26 cellular contexts compared by ENCODE assay signal in genomic region chr13:29156136-29156535, GRCh38.
"Had no signal": no experiment of that assay in that cellular context is flagged by ENCODE, and none has a peak within 500 bp of the region (broad histone marks: within the 10 kb centered on the region; RNA-seq: fewer than 3 reads in every experiment).

No MANE protein-coding gene starts in this region.

- H2AFZ ChIP-seq: neural progenitor cell, parathyroid adenoma had no signal

- H3K4me1 ChIP-seq: parathyroid adenoma, psoas muscle, right lobe of liver, sigmoid colon, stomach, thyroid gland, tibial nerve, upper lobe of left lung, vagina had no signal

- H3K27ac ChIP-seq: neural progenitor cell, ovary, parathyroid adenoma, psoas muscle, right lobe of liver, sigmoid colon, stomach, thoracic aorta, thyroid gland, tibial nerve, upper lobe of left lung, vagina had no signal

- H3K9me3 ChIP-seq: ovary, thyroid gland, upper lobe of left lung, vagina had no signal

- DNase-seq: natural killer cell; occipital lobe; ovary; posterior cingulate gyrus; psoas muscle; right cardiac atrium; right lobe of liver; sigmoid colon; small intestine; stimulated activated CD4-positive, alpha-beta T cell treated with anti-CD3 and anti-CD28 coated beads, Interleukin-15, amount 100 ng/mL, for 24 hours; stimulated activated CD4-positive, alpha-beta T cell treated with anti-CD3 and anti-CD28 coated beads, Interleukin-2, amount 100 ng/mL, for 24 hours; stimulated activated CD4-positive, alpha-beta T cell treated with anti-CD3 and anti-CD28 coated beads, Interleukin-2, amount 100 ng/mL, for 48 hours; stimulated activated CD4-positive, alpha-beta T cell treated with anti-CD3 and anti-CD28 coated beads, Interleukin-4, amount 100 ng/mL, for 24 hours; stimulated activated naive B cell treated with anti-CD40 and anti-IgM and Interleukin-4, amounts not matched to agents 10 μg/mL and 1 μg/mL and 100 μg/mL, for 72 hours; stimulated activated naive CD4-positive, alpha-beta T cell treated with Interleukin-2 at 50 U/mL for 16 hours; stomach; thyroid gland; trophoblast cell; upper lobe of left lung had no signal

- H3K27me3 ChIP-seq: neural progenitor cell, ovary, right lobe of liver, sigmoid colon, stomach, thyroid gland, tibial nerve, upper lobe of left lung, vagina had no signal

- ATAC-seq: natural killer cell; psoas muscle; right cardiac atrium; stimulated activated effector memory CD8-positive, alpha-beta T cell treated with anti-CD3 and anti-CD28 coated beads, Interleukin-12 subunit alpha, Interleukin-12 subunit beta, amount 100 ng/mL, for 72 hours; stimulated activated naive B cell treated with anti-CD40 and anti-IgM and Interleukin-4, amounts not matched to agents 10 μg/mL and 1 μg/mL and 100 μg/mL, for 72 hours had no signal

- FAIRE-seq: small intestine, urothelium cell line had no signal

- H3K36me3 ChIP-seq: neural progenitor cell, ovary, right lobe of liver, sigmoid colon, stomach, thoracic aorta, thyroid gland, tibial nerve, upper lobe of left lung, vagina had no signal

- H3K4me3 ChIP-seq: neural progenitor cell, ovary, psoas muscle, right lobe of liver, sigmoid colon, stomach, thoracic aorta, thyroid gland, tibial nerve, upper lobe of left lung, vagina had no signal

- H3K79me2 ChIP-seq: parathyroid adenoma had no signal

- H3K9ac ChIP-seq: neural progenitor cell, parathyroid adenoma had no signal

- H3K4me2 ChIP-seq: neural progenitor cell had no signal
